27 cellular contexts compared by ENCODE assay signal in the genomic region with DNA sequence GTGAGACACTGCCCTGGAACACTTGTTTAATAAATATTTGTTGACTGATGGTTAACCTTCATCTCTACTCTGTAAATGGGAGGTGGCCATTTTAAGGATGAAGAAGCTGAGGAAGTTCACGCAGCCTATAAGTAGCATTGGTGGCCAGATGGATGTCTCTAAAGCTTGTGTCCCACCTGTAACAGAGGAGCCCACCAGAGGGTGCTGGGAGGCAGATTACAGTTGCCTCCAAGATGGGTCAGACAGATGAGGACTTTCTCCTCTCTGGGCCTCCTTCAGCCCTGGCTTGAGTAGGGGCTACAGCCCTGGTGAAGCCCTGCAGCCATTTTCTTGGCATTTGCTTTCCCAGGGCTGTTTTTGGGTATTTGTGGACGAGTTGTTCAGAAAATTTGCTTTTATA. TPM values are rescaled to one million over a fixed set of nuclear protein-coding genes. Genes with fewer than 3 reads are reported as not detected.
DNase-seq lines count a peak whose midpoint lies in the region; ATAC-seq and TF ChIP-seq lines count a peak whose summit lies in the region.
"Had no signal": no experiment of that assay in that cellular context is flagged by ENCODE, and none has a peak within 500 bp of the region (broad histone marks: within the 10 kb centered on the region; RNA-seq: fewer than 3 reads in every experiment).

No MANE protein-coding gene starts in this region.

- H3K27me3 ChIP-seq in breast epithelium: no peaks in the 10 kb centered on the region
- H3K27me3 ChIP-seq: hepatocyte, left lung had no signal

- H3K4me3 Mint-ChIP-seq in effector memory CD8-positive, alpha-beta T cell: no peak overlapping the region
- H3K4me3 Mint-ChIP-seq: activated CD4-positive, alpha-beta T cell treated with anti-CD3 and anti-CD28 coated beads for 36 hours; activated naive CD4-positive, alpha-beta T cell treated with anti-CD3 and anti-CD28 coated beads, Interleukin-2, amount 50 U/mL, for 24 hours; immature natural killer cell; nephron had no signal

- H3K27ac ChIP-seq in OCI-LY7 (ENCODE audit: low read depth, low read length, poor library complexity, severe bottlenecking) (no peak overlapping the region), breast epithelium (no peak overlapping the region)
- H3K27ac ChIP-seq: hepatocyte, left lung had no signal

- TSS peak; percentile 26 for BruUV-seq in OCI-LY7 (replicated peaks; lab: Mats Ljungman, UMichigan)

- H3K4me1 ChIP-seq in OCI-LY7 (ENCODE audit: insufficient read depth, low read length, poor library complexity, severe bottlenecking) (peaks cover 10% of the 10 kb centered on the region), breast epithelium (peaks cover 3 to 14% of the 10 kb centered on the region in 2 donors)

- no peaks in the 10 kb centered on the region for H3K9me2 ChIP-seq in OCI-LY7 (ENCODE audit: insufficient read depth, low read length)

- no peak for ATAC-seq in effector memory CD8-positive, alpha-beta T cell (replicated peaks)
- no peak for ATAC-seq in GM19324 (IDR thresholded peaks at IDR 0.05; ENCODE audit: low FRiP score, unreplicated experiment)
- ATAC-seq: activated CD4-positive, alpha-beta T cell treated with anti-CD3 and anti-CD28 coated beads for 36 hours; left lung; sciatic nerve had no signal

- DNase-seq in 8988T (peak; percentile 48), OCI-LY7 (ENCODE audit: low spot score) (peak; percentile 49), breast epithelium (ENCODE audit: low spot score in 2 of 2) (no peak), NCI-H2227 treated with DMSO at 0.1 percent for 48 hours (lab: John Stamatoyannopoulos, UW) (no peak)
- no peak for DNase-seq in effector memory CD8-positive, alpha-beta T cell
- DNase-seq in NK-92 treated with Interleukin-12 subunit alpha and Interleukin-12 subunit beta, amount 100 ng/mL, for 24 hours (lab: John Stamatoyannopoulos, UW): no peak
- DNase-seq: ACHN; activated CD4-positive, alpha-beta T cell treated with anti-CD3 and anti-CD28 coated beads for 36 hours; anterior cingulate cortex; C1 segment of cervical spinal cord; central memory CD4-positive, alpha-beta T cell; foreskin melanocyte; immature natural killer cell; left lung; midbrain; NCI-H1694; NCI-H526 treated with DMSO at 0.1 percent for 48 hours; OCI-M1; SHP77; stimulated activated CD4-positive, alpha-beta T cell treated with anti-CD3 and anti-CD28 coated beads, Interleukin-15, amount 100 ng/mL, for 24 hours; substantia nigra had no signal

- intact Hi-C loops in OCI-LY7 (cut with micrococcal nuclease; ENCODE audit: unreplicated experiment) (no loop called here), breast epithelium (cut with DNase I; ENCODE audit: low total_unique reads) (no loop called here)

- no peaks in the 10 kb centered on the region for H3K27me3 Mint-ChIP-seq in effector memory CD8-positive, alpha-beta T cell
- H3K27me3 Mint-ChIP-seq: activated CD4-positive, alpha-beta T cell treated with anti-CD3 and anti-CD28 coated beads for 36 hours; activated naive CD4-positive, alpha-beta T cell treated with anti-CD3 and anti-CD28 coated beads, Interleukin-2, amount 50 U/mL, for 24 hours had no signal

- H3K4me2 ChIP-seq in OCI-LY7 (ENCODE audit: low read length): no peak overlapping the region
- H3K4me2 ChIP-seq: hepatocyte had no signal

- H3K4me3 ChIP-seq in OCI-LY7 (ENCODE audit: low read depth, low read length, poor library complexity, severe bottlenecking) (no peak overlapping the region), breast epithelium (no peak overlapping the region)
- H3K4me3 ChIP-seq: hepatocyte, left lung had no signal

- peaks cover 12 to 29% of the 10 kb centered on the region in 2 donors for H3K4me1 Mint-ChIP-seq in effector memory CD8-positive, alpha-beta T cell (ENCODE audit: low read depth in 2 of 2)
- H3K4me1 Mint-ChIP-seq: nephron had no signal

- peaks cover 55% of the 10 kb centered on the region for H3K36me3 Mint-ChIP-seq in effector memory CD8-positive, alpha-beta T cell (ENCODE audit: insufficient read depth)

- TF ChIP-seq CTCF in GM12872 (IDR thresholded peaks at IDR 0.05; ENCODE audit: insufficient read depth, low read depth, low read length): peak; percentile 31; the same call in 1 of the 3 replicates
- TF ChIP-seq CTCF in OCI-LY7 (conservative IDR thresholded peaks at IDR 0.05; ENCODE audit: low read length): peak; percentile 68
- no peak for TF ChIP-seq CTCF in breast epithelium (IDR thresholded peaks at IDR 0.05)

- no peaks in the 10 kb centered on the region for H3K9me3 ChIP-seq in OCI-LY7 (ENCODE audit: low read length)
- no peaks in the 10 kb centered on the region for H3K9me3 ChIP-seq in breast epithelium
- H3K9me3 ChIP-seq: left lung had no signal

- no peaks in the 10 kb centered on the region for H3K79me2 ChIP-seq in OCI-LY7 (ENCODE audit: insufficient read depth, low read depth, low read length)
- H3K79me2 ChIP-seq: hepatocyte had no signal

- no peaks in the 10 kb centered on the region for H4K20me1 ChIP-seq in OCI-LY7 (ENCODE audit: insufficient read depth, low read length)

- H3K9me3 Mint-ChIP-seq in effector memory CD8-positive, alpha-beta T cell: no peaks in the 10 kb centered on the region
- H3K9me3 Mint-ChIP-seq: activated naive CD4-positive, alpha-beta T cell treated with anti-CD3 and anti-CD28 coated beads, Interleukin-2, amount 50 U/mL, for 24 hours; immature natural killer cell; nephron had no signal

- peak overlapping the region; percentile 54 to 77 for H3K27ac Mint-ChIP-seq in effector memory CD8-positive, alpha-beta T cell
- H3K27ac Mint-ChIP-seq: activated CD4-positive, alpha-beta T cell treated with anti-CD3 and anti-CD28 coated beads for 36 hours; activated naive CD4-positive, alpha-beta T cell treated with anti-CD3 and anti-CD28 coated beads, Interleukin-2, amount 50 U/mL, for 24 hours; nephron had no signal

- POLR2A ChIA-PET in OCI-LY7 (lab: Charles Lee): interaction anchor here (1.0 kb wide), 2 partner anchors 18 to 32 kb away, joined by 3 read pairs; no protein-coding TSS in a partner anchor

- H3K36me3 ChIP-seq in OCI-LY7 (ENCODE audit: insufficient read depth, low read length) (peaks cover 91% of the 10 kb centered on the region), breast epithelium (no peaks in the 10 kb centered on the region)

- CTCF ChIA-PET in OCI-LY7 (lab: Charles Lee; ENCODE audit: unreplicated experiment): interaction anchor here (0.8 kb wide), 1 partner anchor 22 kb away, joined by 4 read pairs; no protein-coding TSS in a partner anchor

- no peak for TF ChIP-seq POLR2A in breast epithelium (IDR thresholded peaks at IDR 0.05)

- H2AFZ ChIP-seq in OCI-LY7 (ENCODE audit: low read length): no peak overlapping the region
- H2AFZ ChIP-seq: hepatocyte had no signal

RNA-seq across cellular contexts. Expression of gene TTC7A, which starts 19.6 kb away (rescaled TPM):
- total RNA-seq in OCI-LY7 (2014; rRNA removed; shearing (Covaris generic)): 51.9 and 64.1 TPM in 2 replicates
- total RNA-seq in OCI-LY7 (2022) (75.1 and 76.2 TPM in 2 replicates), breast epithelium (10 to 100 TPM; 26.9 to 32.8 (median 31.0) TPM)

RNA-seq across cellular contexts. Expression of gene MCFD2, which starts 45.0 kb away (rescaled TPM):
- 55.7 and 64.2 TPM in 2 replicates for total RNA-seq in OCI-LY7 (2014; rRNA removed; shearing (Covaris generic))
- total RNA-seq in OCI-LY7 (2022) (72.5 and 75.2 TPM in 2 replicates), breast epithelium (10 to 100 TPM; 83.0 to 94.8 (median 89.8) TPM)

Comparison
In these comparisons a context has a peak if more than half of its experiments do, and no peak if none do; other contexts are left out.
1. DNase-seq: peak in 8988T (single experiment) and OCI-LY7 (single experiment); none in effector memory CD8-positive, alpha-beta T cell (0 of 3), breast epithelium (0 of 2), NCI-H2227 treated with DMSO at 0.1 percent for 48 hours (single experiment) and NK-92 treated with Interleukin-12 subunit alpha and Interleukin-12 subunit beta, amount 100 ng/mL, for 24 hours (single experiment).
2. CTCF ChIP-seq: peak in GM12872 (single experiment) and OCI-LY7 (single experiment); none in breast epithelium (0 of 3).